8 cellular contexts compared by ENCODE assay signal in genomic region chr2:190882831-190883582, GRCh38. TPM values are rescaled to one million over a fixed set of nuclear protein-coding genes. Genes with fewer than 3 reads are reported as not detected.
DNase-seq lines count a peak whose midpoint lies in the region; ATAC-seq and TF ChIP-seq lines count a peak whose summit lies in the region.

No MANE protein-coding gene starts in this region.

- 6% methylated on average over 3 of the region's 4 CpGs for WGBS in mesenchymal stem cell

- no peak for ATAC-seq in HG02970 (IDR thresholded peaks at IDR 0.05; ENCODE audit: low FRiP score, unreplicated experiment)

- no peak for TF ChIP-seq CTCF in BE2C (IDR thresholded peaks at IDR 0.05; ENCODE audit: low read depth, low read length)

- no peak overlapping the region for H3K4ac ChIP-seq in mesenchymal stem cell (ENCODE audit: low read depth in 1 of 2, low read length in 2 of 2)

- no peaks in the 10 kb centered on the region for H3K27me3 Mint-ChIP-seq in IgD-negative memory B cell

- no peak overlapping the region for H3K18ac ChIP-seq in mesenchymal stem cell (ENCODE audit: low read depth in 1 of 2, low read length in 2 of 2)

- no peak overlapping the region for H2AK5ac ChIP-seq in mesenchymal stem cell (ENCODE audit: low read length, severe bottlenecking)

- H3K4me1 ChIP-seq in BE2C (no peaks in the 10 kb centered on the region; the same call in 1 of the 2 replicates), mesenchymal stem cell (ENCODE audit: control insufficient read depth, insufficient read depth, low read depth, low read length) (peaks cover 6% of the 10 kb centered on the region)

- H3K27ac Mint-ChIP-seq in IgD-negative memory B cell, result peak overlapping the region; percentile 87 to 99 (median 97)

- H3K36me3 ChIP-seq in BE2C (peaks cover 18% of the 10 kb centered on the region), mesenchymal stem cell (ENCODE audit: control insufficient read depth in 1 of 2, insufficient read depth in 2 of 2, low read depth in 1 of 2, low read length in 2 of 2) (peaks cover 0 to 7% of the 10 kb centered on the region in 2 experiments)

- H2BK120ac ChIP-seq in mesenchymal stem cell (ENCODE audit: low read depth, low read length), result no peak overlapping the region

- H3K27me3 ChIP-seq in BE2C, result no peaks in the 10 kb centered on the region
- H3K27me3 ChIP-seq in mesenchymal stem cell (ENCODE audit: control insufficient read depth in 1 of 2, insufficient read depth in 1 of 2, low read length in 2 of 2), result no peaks in the 10 kb centered on the region

- peak overlapping the region; percentile 75 for H3K4me2 ChIP-seq in mesenchymal stem cell (ENCODE audit: low read length, poor library complexity, severe bottlenecking)

- peaks cover 29 to 39% (median 37%) of the 10 kb centered on the region in 3 donors for H3K4me1 Mint-ChIP-seq in IgD-negative memory B cell

- H3K36me3 Mint-ChIP-seq in IgD-negative memory B cell, result no peaks in the 10 kb centered on the region

- no peak overlapping the region for H2BK5ac ChIP-seq in mesenchymal stem cell (ENCODE audit: low read depth, low read length, poor library complexity, severe bottlenecking)

- peak overlapping the region; percentile 86 to 99 (median 96) for H3K4me3 Mint-ChIP-seq in IgD-negative memory B cell

- H3K9me3 Mint-ChIP-seq in IgD-negative memory B cell, result no peaks in the 10 kb centered on the region

- no peak for DNase-seq in BE2C
- DNase-seq in astrocyte of the hippocampus (ENCODE audit: low read depth, low spot score), result peak; percentile 14
- DNase-seq in mesenchymal stem cell, result no peak
- no peak for DNase-seq in T-helper 9 cell
- DNase-seq in NCI-H2081 treated with DMSO at 0.1 percent for 48 hours (lab: John Stamatoyannopoulos, UW), result no peak
- no peak for DNase-seq in NCI-H2107 (lab: John Stamatoyannopoulos, UW)

- H3K4me3 ChIP-seq in BE2C (ENCODE audit: low read depth, low read length) (peak overlapping the region; percentile 84), mesenchymal stem cell (ENCODE audit: insufficient read depth in 1 of 2, low read depth in 1 of 2, low read length in 2 of 2) (peak overlapping the region in 1 of 2 experiments; percentile 100)

- no peaks in the 10 kb centered on the region for H3K9me3 ChIP-seq in BE2C
- no peaks in the 10 kb centered on the region for H3K9me3 ChIP-seq in mesenchymal stem cell (ENCODE audit: control insufficient read depth, low read length)

- H3K27ac ChIP-seq in mesenchymal stem cell (ENCODE audit: low read length, poor library complexity, severe bottlenecking), result peak overlapping the region; percentile 88

- H3K79me1 ChIP-seq in mesenchymal stem cell (replicated peaks; ENCODE audit: low read length, poor library complexity, severe bottlenecking), result no peaks in the 10 kb centered on the region

- H2BK12ac ChIP-seq in mesenchymal stem cell (ENCODE audit: low read length in 2 of 2), result no peak overlapping the region

- H3K14ac ChIP-seq in mesenchymal stem cell (ENCODE audit: low read length in 2 of 2), result no peak overlapping the region

- no peak overlapping the region for H2BK15ac ChIP-seq in mesenchymal stem cell (ENCODE audit: low read depth, poor library complexity, severe bottlenecking)

- H4K8ac ChIP-seq in mesenchymal stem cell (ENCODE audit: low read length), result no peak overlapping the region

- no peak overlapping the region for H4K91ac ChIP-seq in mesenchymal stem cell (ENCODE audit: low read length)

- H3K23ac ChIP-seq in mesenchymal stem cell (ENCODE audit: low read length in 2 of 2), result no peak overlapping the region

- H3K9ac ChIP-seq in mesenchymal stem cell (ENCODE audit: low read length), result peak overlapping the region; percentile 95

- H2AFZ ChIP-seq in mesenchymal stem cell (ENCODE audit: low read depth, low read length), result no peak overlapping the region

RNA-seq across cellular contexts. Expression of gene GLS, which starts 2.4 kb away (rescaled TPM):
- polyA plus RNA-seq in BE2C (2012; ENCODE audit: insufficient read depth, insufficient read length, low read depth), result 56.2 TPM
- polyA plus RNA-seq in IgD-negative memory B cell, result 40.3 TPM
- 33.6 TPM for polyA plus RNA-seq in mesenchymal stem cell (2013, experiment 1 of 2)
- 34.7 TPM for polyA plus RNA-seq in mesenchymal stem cell (2013, experiment 2 of 2)
